Comparison of ENCODE assay signal across 19 cellular contexts in the genomic region with DNA sequence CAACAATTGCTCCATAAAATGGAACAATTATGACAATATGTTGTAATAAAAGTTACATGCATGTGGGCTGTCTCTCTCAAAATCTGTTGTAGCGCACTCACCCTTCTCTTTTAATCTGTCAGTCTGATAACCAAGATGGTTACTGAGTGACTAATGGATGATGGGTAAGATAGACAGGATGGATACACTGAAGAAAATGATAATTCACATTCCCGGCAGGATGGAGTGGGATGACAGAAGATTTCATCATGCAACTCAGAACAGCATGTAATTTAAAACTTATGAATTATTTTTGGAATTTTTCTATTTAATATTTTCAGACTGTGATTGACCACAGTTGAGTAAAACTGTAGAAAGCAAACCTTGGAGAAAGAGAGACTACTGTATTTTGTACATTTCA. TPM values are rescaled to one million over a fixed set of nuclear protein-coding genes. Genes with fewer than 3 reads are reported as not detected.
DNase-seq lines count a peak whose midpoint lies in the region; ATAC-seq and TF ChIP-seq lines count a peak whose summit lies in the region.
"Had no signal": no experiment of that assay in that cellular context is flagged by ENCODE, and none has a peak within 500 bp of the region (broad histone marks: within the 10 kb centered on the region; RNA-seq: fewer than 3 reads in every experiment).

No MANE protein-coding gene starts in this region.

- no peak overlapping the region for H3K9ac ChIP-seq in SK-N-MC (ENCODE audit: insufficient read length)
- H3K9ac ChIP-seq: BLaER1 treated with 17β-estradiol and CSF1 and Interleukin-3, amounts not matched to agents 10 nM and 100 nM had no signal

- H3K27me3 Mint-ChIP-seq in osteocyte (ENCODE audit: unreplicated experiment) = no peaks in the 10 kb centered on the region
- peaks cover 4% of the 10 kb centered on the region for H3K27me3 Mint-ChIP-seq in glutamatergic neuron (ENCODE audit: unreplicated experiment)

- TF ChIP-seq CTCF in osteocyte (IDR thresholded peaks at IDR 0.05) = no peak
- TF ChIP-seq CTCF in glutamatergic neuron (IDR thresholded peaks at IDR 0.05; ENCODE audit: partially characterized antibody, unreplicated experiment) = no peak
- no peak for TF ChIP-seq CTCF in coronary artery (IDR thresholded peaks at IDR 0.05)

- no peaks in the 10 kb centered on the region for H3K36me3 ChIP-seq in SK-N-MC (ENCODE audit: insufficient read depth, low read length)
- H3K36me3 ChIP-seq: BLaER1 treated with 17β-estradiol and CSF1 and Interleukin-3, amounts not matched to agents 10 nM and 100 nM; HAP-1; SJSA1 had no signal

- H3K27ac ChIP-seq in SK-N-MC (peak overlapping the region; percentile 19; the same call in 1 of the 2 replicates), epithelial cell of prostate (peak overlapping the region; percentile 78), coronary artery (no peak overlapping the region)
- H3K27ac ChIP-seq: BLaER1 treated with 17β-estradiol and CSF1 and Interleukin-3, amounts not matched to agents 10 nM and 100 nM; body of pancreas; SJSA1 had no signal

- ATAC-seq in HG02763 (IDR thresholded peaks at IDR 0.05; ENCODE audit: unreplicated experiment) = no peak
- ATAC-seq: body of pancreas; stimulated activated naive CD8-positive, alpha-beta T cell treated with anti-CD3 and anti-CD28 coated beads, Interleukin-15, Interleukin-2, amounts not matched to agents 100 U/mL and 50 U/mL, for 24 hours had no signal

- H3K9me3 Mint-ChIP-seq in osteocyte (ENCODE audit: unreplicated experiment) (no peaks in the 10 kb centered on the region), glutamatergic neuron (ENCODE audit: unreplicated experiment) (no peaks in the 10 kb centered on the region)
- H3K9me3 Mint-ChIP-seq: mesothelial cell of epicardium had no signal

- peak; percentile 68 for DNase-seq in GM03348 (ENCODE audit: low spot score)
- no peak for DNase-seq in SK-N-MC (ENCODE audit: low read depth, low spot score)
- no peak for DNase-seq in epithelial cell of prostate (ENCODE audit: low read depth, low spot score)
- DNase-seq in osteocyte (ENCODE audit: extremely low spot score, unreplicated experiment) = no peak
- DNase-seq in glutamatergic neuron = no peak
- no peak for DNase-seq in coronary artery (ENCODE audit: low spot score)
- DNase-seq in DMS53 (lab: John Stamatoyannopoulos, UW) = no peak
- DNase-seq: activated gamma-delta T cell; body of pancreas; effector memory CD4-positive, alpha-beta T cell; NCI-H1105; NCI-H2171 treated with DMSO at 0.1 percent for 48 hours; occipital lobe; stimulated activated naive CD8-positive, alpha-beta T cell treated with anti-CD3 and anti-CD28 coated beads, Interleukin-15, Interleukin-2, amounts not matched to agents 100 U/mL and 50 U/mL, for 24 hours had no signal

- peaks cover 83% of the 10 kb centered on the region for H3K4me1 Mint-ChIP-seq in osteocyte (ENCODE audit: unreplicated experiment)
- peaks cover 9% of the 10 kb centered on the region for H3K4me1 Mint-ChIP-seq in glutamatergic neuron (ENCODE audit: low read depth, unreplicated experiment)

- no peaks in the 10 kb centered on the region for H3K9me3 ChIP-seq in SK-N-MC (ENCODE audit: low read depth, low read length)
- H3K9me3 ChIP-seq: BLaER1 treated with 17β-estradiol and CSF1 and Interleukin-3, amounts not matched to agents 10 nM and 100 nM; body of pancreas; HAP-1; SJSA1 had no signal

- H3K4me3 Mint-ChIP-seq in osteocyte (ENCODE audit: unreplicated experiment) (no peak overlapping the region), glutamatergic neuron (ENCODE audit: unreplicated experiment) (no peak overlapping the region)
- H3K4me3 Mint-ChIP-seq: mesothelial cell of epicardium had no signal

- H3K4me3 ChIP-seq in SK-N-MC (no peak overlapping the region), coronary artery (no peak overlapping the region)
- H3K4me3 ChIP-seq: BLaER1 treated with 17β-estradiol and CSF1 and Interleukin-3, amounts not matched to agents 10 nM and 100 nM; body of pancreas; HAP-1; SJSA1 had no signal

- H3K27ac Mint-ChIP-seq in osteocyte (ENCODE audit: unreplicated experiment) (peak overlapping the region; percentile 96), glutamatergic neuron (ENCODE audit: unreplicated experiment) (no peak overlapping the region)
- H3K27ac Mint-ChIP-seq: mesothelial cell of epicardium had no signal

- H3K36me3 Mint-ChIP-seq in osteocyte (ENCODE audit: unreplicated experiment) = no peaks in the 10 kb centered on the region
- H3K36me3 Mint-ChIP-seq in glutamatergic neuron (ENCODE audit: unreplicated experiment) = no peaks in the 10 kb centered on the region
- H3K36me3 Mint-ChIP-seq: mesothelial cell of epicardium had no signal

RNA-seq across cellular contexts. Expression of a gene that starts 30.5 kb away (rescaled TPM):
- total RNA-seq in osteocyte = 27.0 and 30.7 TPM in 2 replicates
- 81.1 TPM for total RNA-seq in glutamatergic neuron (ENCODE audit: unreplicated experiment)

Comparison
In these comparisons a context has a peak if more than half of its experiments do, and no peak if none do; other contexts are left out.
1. H3K27ac ChIP-seq: peak in SK-N-MC (single experiment) and epithelial cell of prostate (single experiment); none in coronary artery (0 of 2).